ENCODE assay signal across 8 cellular contexts in genomic region chr9:68685770-68686169, GRCh38. TPM values are rescaled to one million over a fixed set of nuclear protein-coding genes. Genes with fewer than 3 reads are reported as not detected.
DNase-seq lines count a peak whose midpoint lies in the region; ATAC-seq, FAIRE-seq and TF ChIP-seq lines count a peak whose summit lies in the region.

No MANE protein-coding gene starts in this region.

- TF ChIP-seq CTCF in right atrium auricular region (IDR thresholded peaks at IDR 0.05) (peak; percentile 13 to 31), upper lobe of left lung (IDR thresholded peaks at IDR 0.05) (peak; percentile 17 to 42 (median 34))

- TF ChIP-seq EP300 in upper lobe of left lung (IDR thresholded peaks at IDR 0.05), result no peak

- 49 to 64% methylated on average over 3 of the region's 3 CpGs for WGBS in upper lobe of left lung, 2 donors

- H3K36me3 ChIP-seq in right atrium auricular region (no peaks in the 10 kb centered on the region), upper lobe of left lung (no peaks in the 10 kb centered on the region)

- DNase-seq in right atrium auricular region (ENCODE audit: low spot score), result no peak
- no peak for DNase-seq in Right ventricle myocardium superior
- peak; percentile 54 for DNase-seq in H54 (ENCODE audit: insufficient read length, low spot score)
- peak; percentile 27 for DNase-seq in MV-4-11 (lab: John Stamatoyannopoulos, UW)
- peak; percentile 69 for DNase-seq in dermis blood vessel endothelial cell
- peak in 1 of 2 donors; percentile 48 for DNase-seq in upper lobe of left lung
- DNase-seq in NCI-H226, result no peak
- no peak for DNase-seq in DMS114 treated with DMSO at 0.1 percent for 48 hours (lab: John Stamatoyannopoulos, UW; ENCODE audit: unreplicated experiment)

- H3K9me3 ChIP-seq in right atrium auricular region (no peaks in the 10 kb centered on the region), upper lobe of left lung (no peaks in the 10 kb centered on the region)

- H3K4me3 ChIP-seq in right atrium auricular region (no peak overlapping the region), upper lobe of left lung (no peak overlapping the region)

- intact Hi-C loops in Right ventricle myocardium superior (cut with DNase I), result loop anchor here (5.0 kb wide), 1 partner anchor 48 kb away; no protein-coding TSS in a partner anchor

- no peak for TF ChIP-seq POLR2A in H54 (IDR thresholded peaks at IDR 0.05; ENCODE audit: low read depth, low read length)
- TF ChIP-seq POLR2A in upper lobe of left lung (IDR thresholded peaks at IDR 0.05), result no peak

- H3K27me3 ChIP-seq in right atrium auricular region (no peaks in the 10 kb centered on the region), upper lobe of left lung (no peaks in the 10 kb centered on the region)

- peaks cover 0 to 11% of the 10 kb centered on the region in 2 donors for H3K4me1 ChIP-seq in right atrium auricular region
- no peaks in the 10 kb centered on the region for H3K4me1 ChIP-seq in upper lobe of left lung

- FAIRE-seq in H54 (lab: Jason Lieb, UNC), result peak; percentile 96

- ATAC-seq in Right ventricle myocardium superior (ENCODE audit: poor library complexity) (no peak), upper lobe of left lung (ENCODE audit: low FRiP score in 2 of 2) (peak; percentile 61 to 71)

- H3K27ac ChIP-seq in right atrium auricular region (no peak overlapping the region), upper lobe of left lung (no peak overlapping the region)

RNA-seq across cellular contexts. Expression of gene PIP5K1B, which starts 19.3 kb away (rescaled TPM):
- total RNA-seq in right atrium auricular region (10 to 100 TPM; 18.4 to 44.8 TPM), Right ventricle myocardium superior (62.8 TPM), dermis blood vessel endothelial cell (0.05 TPM in 1 of 2 replicates, not detected in the other), upper lobe of left lung (10 to 100 TPM; 22.4 to 76.8 (median 47.2) TPM)

Comparison
In these comparisons a context has a peak if more than half of its experiments do, and no peak if none do; other contexts are left out.
1. DNase-seq: peak in H54 (single experiment), MV-4-11 (single experiment) and dermis blood vessel endothelial cell (single experiment); none in right atrium auricular region (single experiment), Right ventricle myocardium superior (single experiment), NCI-H226 (single experiment) and DMS114 treated with DMSO at 0.1 percent for 48 hours (single experiment).
2. RNA of gene PIP5K1B, which starts 19.3 kb away (total RNA-seq): 62.8 TPM in Right ventricle myocardium superior (single experiment), 22.4 to 76.8 TPM in upper lobe of left lung and 18.4 to 44.8 TPM in right atrium auricular region; 0.05 TPM in dermis blood vessel endothelial cell; every median in the first group is over 10 times any median in the second.